In the genomic region with DNA sequence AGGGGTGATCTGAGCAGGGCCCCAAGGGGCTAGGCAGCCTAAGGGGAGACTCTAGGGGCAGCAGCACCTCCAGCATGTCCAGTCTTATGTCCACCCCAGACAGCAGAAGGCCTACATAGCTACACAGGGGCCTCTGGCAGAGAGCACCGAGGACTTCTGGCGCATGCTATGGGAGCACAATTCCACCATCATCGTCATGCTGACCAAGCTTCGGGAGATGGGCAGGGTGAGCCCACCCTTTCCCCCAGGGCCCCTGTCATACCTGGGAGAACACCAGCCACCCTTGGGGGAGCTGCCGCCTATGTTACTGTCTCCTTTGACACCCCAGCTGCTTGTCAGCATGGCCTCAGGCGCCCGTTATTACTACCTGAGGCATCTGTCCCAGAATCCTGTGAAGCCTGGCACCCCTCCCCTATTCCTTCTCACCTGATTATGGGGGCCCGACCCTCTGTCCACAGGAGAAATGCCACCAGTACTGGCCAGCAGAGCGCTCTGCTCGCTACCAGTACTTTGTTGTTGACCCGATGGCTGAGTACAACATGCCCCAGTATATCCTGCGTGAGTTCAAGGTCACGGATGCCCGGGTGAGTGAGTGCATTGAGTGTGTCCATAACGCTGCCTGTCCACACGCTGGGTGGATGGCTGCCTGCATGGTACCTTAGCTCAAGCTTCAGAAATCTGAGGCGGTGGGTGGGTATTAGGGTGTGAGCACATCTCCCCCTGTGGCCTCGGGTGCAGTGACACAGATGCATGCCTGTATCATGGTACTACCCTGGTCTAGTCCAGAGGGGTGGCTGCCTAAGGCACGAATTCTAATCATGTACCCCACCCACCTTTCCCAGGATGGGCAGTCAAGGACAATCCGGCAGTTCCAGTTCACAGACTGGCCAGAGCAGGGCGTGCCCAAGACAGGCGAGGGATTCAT, we compare ENCODE assay signal across 26 cellular contexts. TPM values are rescaled to one million over a fixed set of nuclear protein-coding genes. Genes with fewer than 3 reads are reported as not detected.
DNase-seq lines count a peak whose midpoint lies in the region; ATAC-seq, FAIRE-seq and TF ChIP-seq lines count a peak whose summit lies in the region.
"Had no signal": no experiment of that assay in that cellular context is flagged by ENCODE, and none has a peak within 500 bp of the region (broad histone marks: within the 10 kb centered on the region; RNA-seq: fewer than 3 reads in every experiment).

No MANE protein-coding gene starts in this region.

- H3K9me1 ChIP-seq in K562 (ENCODE audit: control insufficient read depth, insufficient read depth, low read length): no peaks in the 10 kb centered on the region

- H3K27ac ChIP-seq in K562 (ENCODE audit: extremely low read depth, low read depth, low read length) (no peak overlapping the region), upper lobe of right lung (no peak overlapping the region), SK-N-SH (ENCODE audit: low read depth in 2 of 2, low read length in 1 of 2) (no peak overlapping the region)
- H3K27ac ChIP-seq: BLaER1 treated with 17β-estradiol and CSF1 and Interleukin-3, amounts not matched to agents 10 nM and 100 nM had no signal

- peaks cover 0 to 16% of the 10 kb centered on the region in 2 experiments; a peak in 3 of 5 replicates for H3K4me1 ChIP-seq in K562 (replicated peaks in 1 of 2; ENCODE audit: control insufficient read depth in 2 of 2, insufficient read depth in 2 of 2, low read length in 2 of 2)
- H3K4me1 ChIP-seq in mucosa of descending colon (ENCODE audit: low read depth): no peaks in the 10 kb centered on the region
- no peaks in the 10 kb centered on the region for H3K4me1 ChIP-seq in upper lobe of right lung
- peaks cover 0 to 8% of the 10 kb centered on the region in 2 experiments; a peak in 1 of 4 replicates for H3K4me1 ChIP-seq in SK-N-SH (ENCODE audit: control insufficient read depth in 1 of 2, insufficient read depth in 2 of 2, low read depth in 1 of 2, low read length in 1 of 2)
- H3K4me1 ChIP-seq: HAP-1 had no signal

- TF ChIP-seq CTCF in K562 (IDR thresholded peaks at IDR 0.05 in 2 of 3, conservative IDR thresholded peaks at IDR 0.05 in 1 of 3; ENCODE audit: insufficient read depth in 2 of 3, low read depth in 1 of 3, low read length in 3 of 3): no peak
- no peak for TF ChIP-seq CTCF in mucosa of descending colon (IDR thresholded peaks at IDR 0.05)
- no peak for TF ChIP-seq CTCF in upper lobe of right lung (IDR thresholded peaks at IDR 0.05)
- TF ChIP-seq CTCF in SK-N-SH (IDR thresholded peaks at IDR 0.05): no peak

- CTCF ChIA-PET in K562 (lab: Yijun Ruan, JAX; ENCODE audit: low intra/inter-chr PET ratio): no interaction called here
- CTCF ChIA-PET in activated CD4-positive, alpha-beta T cell treated with anti-CD3 and anti-CD28 coated beads, Interleukin-2, amount 10 ng/mL, durations not matched to agents 7 days and 5 days (lab: Charles Lee): interaction anchor here (0.9 kb wide), 1 partner anchor 9 kb away, joined by 3 read pairs; no protein-coding TSS in a partner anchor
- CTCF ChIA-PET in SK-N-SH (lab: Yijun Ruan, JAX): no interaction called here

- TF ChIP-seq RAD21 in K562 (CRISPR knock-in tag; conservative IDR thresholded peaks at IDR 0.05 in 1 of 2, IDR thresholded peaks at IDR 0.05 in 1 of 2) (no peak), SK-N-SH (IDR thresholded peaks at IDR 0.05; ENCODE audit: low read length) (no peak)

- POLR2A ChIA-PET in K562 (lab: Yijun Ruan, JAX): interaction anchor here (0.5 to 0.8 kb wide), 4 partner anchors 32 to 74 kb away, joined by 3 to 4 read pairs (median 4); no protein-coding TSS in a partner anchor
- POLR2A ChIA-PET in activated CD4-positive, alpha-beta T cell treated with anti-CD3 and anti-CD28 coated beads, Interleukin-2, amount 10 ng/mL, durations not matched to agents 7 days and 5 days (lab: Charles Lee): no interaction called here
- POLR2A ChIA-PET in SK-N-SH (lab: Yijun Ruan, JAX): no interaction called here

- H4K20me1 ChIP-seq in K562 (replicated peaks; ENCODE audit: control insufficient read depth, insufficient read depth, low read length) (peaks cover 13% of the 10 kb centered on the region), SK-N-SH (ENCODE audit: insufficient read depth) (no peaks in the 10 kb centered on the region)
- H4K20me1 ChIP-seq: BLaER1 treated with 17β-estradiol and CSF1 and Interleukin-3, amounts not matched to agents 10 nM and 100 nM had no signal

- H3F3A ChIP-seq in SK-N-SH (replicated peaks; ENCODE audit: insufficient read depth): no peaks in the 10 kb centered on the region

- ATAC-seq in K562 (no peak), mucosa of descending colon (no peak), upper lobe of right lung (no peak)
- ATAC-seq: GM23338, PC-3 had no signal

- H3K27me3 ChIP-seq in K562 (ENCODE audit: control insufficient read depth in 2 of 2, insufficient read depth in 2 of 2, low read length in 2 of 2) (peaks cover 61 to 100% of the 10 kb centered on the region in 2 experiments), upper lobe of right lung (no peaks in the 10 kb centered on the region), SK-N-SH (ENCODE audit: insufficient read depth) (no peaks in the 10 kb centered on the region)
- H3K27me3 ChIP-seq: BLaER1 treated with 17β-estradiol and CSF1 and Interleukin-3, amounts not matched to agents 10 nM and 100 nM; MG63 had no signal

- H3K79me2 ChIP-seq in K562 (ENCODE audit: control insufficient read depth, insufficient read depth, low read length) (no peaks in the 10 kb centered on the region), SK-N-SH (ENCODE audit: insufficient read depth) (no peaks in the 10 kb centered on the region)

- WGBS in K562 (ENCODE audit: insufficient coverage, low coverage, missing lambda C conversion rate): 9% methylated on average over 22 of the region's 22 CpGs
- 91% methylated on average over 11 of the region's 22 CpGs for whole genome bisulfite sequencing in SK-N-SH (ENCODE audit: low lambda C conversion rate)

- H2AFZ ChIP-seq in K562 (ENCODE audit: low read depth, low read length) (no peak overlapping the region), SK-N-SH (ENCODE audit: low read depth) (no peak overlapping the region)
- H2AFZ ChIP-seq: GM23338 had no signal

- H3K9me2 ChIP-seq in SK-N-SH: no peaks in the 10 kb centered on the region

- intact Hi-C loops in K562 (cut with micrococcal nuclease): no loop called here
- intact Hi-C loops in mucosa of descending colon (cut with DNase I, micrococcal nuclease): no loop called here
- intact Hi-C loops in upper lobe of right lung (cut with DNase I): no loop called here

- no peaks in the 10 kb centered on the region for H3K36me3 Mint-ChIP-seq in activated CD4-positive, alpha-beta T cell treated with anti-CD3 and anti-CD28 coated beads, Interleukin-2, amount 10 ng/mL, durations not matched to agents 7 days and 5 days (ENCODE audit: low read depth)
- H3K36me3 Mint-ChIP-seq: CD4-positive, alpha-beta memory T cell had no signal

- no peak overlapping the region for H3K27ac Mint-ChIP-seq in activated CD4-positive, alpha-beta T cell treated with anti-CD3 and anti-CD28 coated beads, Interleukin-2, amount 10 ng/mL, durations not matched to agents 7 days and 5 days
- H3K27ac Mint-ChIP-seq: CD4-positive, alpha-beta memory T cell; GM23338; HFFc6 had no signal

- H3K4me3 ChIP-seq in K562: no peak overlapping the region
- no peak overlapping the region for H3K4me3 ChIP-seq in mucosa of descending colon
- no peak overlapping the region for H3K4me3 ChIP-seq in upper lobe of right lung
- no peak overlapping the region for H3K4me3 ChIP-seq in SK-N-SH (ENCODE audit: low read depth in 2 of 2, low read length in 1 of 2)
- H3K4me3 ChIP-seq: BLaER1 treated with 17β-estradiol and CSF1 and Interleukin-3, amounts not matched to agents 10 nM and 100 nM; GM23338; HAP-1; MG63 had no signal

- in situ Hi-C loops in K562 (cut with MboI): no loop called here

- H3K4me3 Mint-ChIP-seq in activated CD4-positive, alpha-beta T cell treated with anti-CD3 and anti-CD28 coated beads, Interleukin-2, amount 10 ng/mL, durations not matched to agents 7 days and 5 days: no peak overlapping the region
- H3K4me3 Mint-ChIP-seq: CD4-positive, alpha-beta memory T cell; GM23338; HFFc6 had no signal

- H3K9me3 Mint-ChIP-seq in activated CD4-positive, alpha-beta T cell treated with anti-CD3 and anti-CD28 coated beads, Interleukin-2, amount 10 ng/mL, durations not matched to agents 7 days and 5 days: no peaks in the 10 kb centered on the region
- H3K9me3 Mint-ChIP-seq: GM23338, HFFc6 had no signal

- no peaks in the 10 kb centered on the region for H3K36me3 ChIP-seq in K562 (ENCODE audit: control insufficient read depth, insufficient read depth, low read length)
- H3K36me3 ChIP-seq in mucosa of descending colon (ENCODE audit: low read depth): peaks cover 14% of the 10 kb centered on the region
- H3K36me3 ChIP-seq in upper lobe of right lung: no peaks in the 10 kb centered on the region
- H3K36me3 ChIP-seq in SK-N-SH (replicated peaks in 1 of 2; ENCODE audit: control insufficient read depth in 1 of 2, insufficient read depth in 2 of 2, low read length in 1 of 2): peaks cover 3 to 37% of the 10 kb centered on the region in 2 experiments
- H3K36me3 ChIP-seq: MG63 had no signal

- no peak overlapping the region for H3K4me2 ChIP-seq in K562 (ENCODE audit: insufficient read depth, low read length)
- H3K4me2 ChIP-seq in SK-N-SH: no peak overlapping the region
- H3K4me2 ChIP-seq: BLaER1 treated with 17β-estradiol and CSF1 and Interleukin-3, amounts not matched to agents 10 nM and 100 nM; GM23338 had no signal

- H3K9me3 ChIP-seq in K562 (replicated peaks; ENCODE audit: control insufficient read depth, insufficient read depth, low read depth, low read length) (no peaks in the 10 kb centered on the region), mucosa of descending colon (no peaks in the 10 kb centered on the region), upper lobe of right lung (no peaks in the 10 kb centered on the region), SK-N-SH (no peaks in the 10 kb centered on the region)
- H3K9me3 ChIP-seq: BLaER1 treated with 17β-estradiol and CSF1 and Interleukin-3, amounts not matched to agents 10 nM and 100 nM; HAP-1; MG63 had no signal

- no peaks in the 10 kb centered on the region for H3K4me1 Mint-ChIP-seq in activated CD4-positive, alpha-beta T cell treated with anti-CD3 and anti-CD28 coated beads, Interleukin-2, amount 10 ng/mL, durations not matched to agents 7 days and 5 days
- H3K4me1 Mint-ChIP-seq: CD4-positive, alpha-beta memory T cell; GM23338 had no signal

- TF ChIP-seq EP300 in K562 (IDR thresholded peaks at IDR 0.05; ENCODE audit: low read length) (no peak), SK-N-SH (IDR thresholded peaks at IDR 0.05; ENCODE audit: borderline replicate concordance in 1 of 2, low read depth in 1 of 2, low read length in 1 of 2) (no peak)

- DNase-seq in 8988T (peak; percentile 13), K562 (ENCODE audit: extremely low read depth in 1 of 4, low spot score in 3 of 4) (no peak), mucosa of descending colon (peak in 2 of 3 donors; percentile 7 to 38), upper lobe of right lung (peak; percentile 53), SK-N-SH (no peak), NCI-H2171 treated with DMSO at 0.1 percent for 48 hours (lab: John Stamatoyannopoulos, UW) (no peak)
- DNase-seq in activated CD4-positive, alpha-beta T cell treated with anti-CD3 and anti-CD28 coated beads, Interleukin-2, amount 10 ng/mL, durations not matched to agents 7 days and 5 days: no peak
- DNase-seq: CD4-positive, alpha-beta memory T cell; COR-L47; DMS53; HFFc6; KG1; MG63; NCI-H1105 treated with DMSO at 0.1 percent for 48 hours; NCI-H2029; NCI-H446 treated with DMSO at 0.1 percent for 48 hours; NCI-H526; NCI-H82; NK-92 treated with Interleukin-12 subunit alpha and Interleukin-12 subunit beta, amount 100 ng/mL, for 24 hours; PC-3; SHP77 had no signal

- no peak for TF ChIP-seq POLR2A in K562 (conservative IDR thresholded peaks at IDR 0.05)

- H3K9ac ChIP-seq in K562 (ENCODE audit: insufficient read depth in 1 of 2, low read depth in 2 of 2, low read length in 2 of 2): no peak overlapping the region
- no peak overlapping the region for H3K9ac ChIP-seq in SK-N-SH
- H3K9ac ChIP-seq: BLaER1 treated with 17β-estradiol and CSF1 and Interleukin-3, amounts not matched to agents 10 nM and 100 nM had no signal

- no TSS peak for BruUV-seq in K562 (replicated peaks; lab: Mats Ljungman, UMichigan)

- no peak for FAIRE-seq in K562 (lab: Jason Lieb, UNC)
- FAIRE-seq: A204.1, GM18507 had no signal

- H3K27me3 Mint-ChIP-seq in activated CD4-positive, alpha-beta T cell treated with anti-CD3 and anti-CD28 coated beads, Interleukin-2, amount 10 ng/mL, durations not matched to agents 7 days and 5 days: no peaks in the 10 kb centered on the region
- H3K27me3 Mint-ChIP-seq: CD4-positive, alpha-beta memory T cell had no signal

RNA-seq across cellular contexts. Expression of a gene that starts 29.7 kb away (rescaled TPM):
- 118 and 126 TPM in 2 replicates for total RNA-seq in K562 (2011; cell fraction: chromatin; rRNA removed; ENCODE audit: low replicate concordance)
- total RNA-seq in K562 (2011; cell fraction: nucleolus; rRNA removed): 43.2 and 43.6 TPM in 2 replicates
- total RNA-seq in K562 (2011; cell fraction: nucleoplasm; rRNA removed): 47.6 and 48.7 TPM in 2 replicates
- 15.6 and 16.0 TPM in 2 replicates for total RNA-seq in K562 (2014; rRNA removed)
- total RNA-seq in K562 (2014; rRNA removed; fragmentation: Illumina TruSeq; extraction: Trizol): 17.6 and 21.2 TPM in 2 replicates
- 13.1 and 14.3 TPM in 2 replicates for total RNA-seq in K562 (2015; rRNA removed; fragmentation: Illumina TruSeq; extraction: Trizol)
- total RNA-seq in K562 (2021): 27.3 and 33.6 TPM in 2 replicates
- polyA plus RNA-seq in K562 (2011; rRNA removed): 12.5 and 20.8 TPM in 2 replicates
- 5.4 and 12.3 TPM in 2 replicates for polyA plus RNA-seq in K562 (2011; cell fraction: cytosol; rRNA removed)
- polyA plus RNA-seq in K562 (2011; cell fraction: nucleus; rRNA removed): 18.6 and 24.1 TPM in 2 replicates
- 17.2 and 34.3 TPM in 2 replicates for polyA plus RNA-seq in K562 (2012)
- 24.9 and 26.4 TPM in 2 replicates for polyA plus RNA-seq in K562 (2014; fragmentation: Illumina TruSeq; extraction: Trizol)
- polyA plus RNA-seq in K562 (2014; fragmentation: Nextera tagmentation; extraction: Ambion mirVana): 10 to 100 TPM in 1 of 2 experiments, 1 to 10 TPM in 1; 3.6 to 12.1 TPM
- polyA plus RNA-seq in K562 (2014; rRNA removed): 13.5 and 14.2 TPM in 2 replicates
- polyA minus RNA-seq in K562 (2011; rRNA and poly(A)+ RNA removed): 26.9 and 40.0 TPM in 2 replicates
- polyA minus RNA-seq in K562 (2011; cell fraction: cytosol; rRNA and poly(A)+ RNA removed): 11.4 and 12.3 TPM in 2 replicates
- polyA minus RNA-seq in K562 (2011; cell fraction: nucleus; rRNA and poly(A)+ RNA removed): 8.6 and 19.7 TPM in 2 replicates
- total RNA-seq in mucosa of descending colon: 10 to 100 TPM; 48.0 to 70.8 (median 54.9) TPM
- total RNA-seq in upper lobe of right lung: 40.4 TPM
- total RNA-seq in activated CD4-positive, alpha-beta T cell treated with anti-CD3 and anti-CD28 coated beads, Interleukin-2, amount 10 ng/mL, durations not matched to agents 7 days and 5 days: 10 to 100 TPM; 38.6 to 41.9 TPM
- polyA plus RNA-seq in SK-N-SH (2012; rRNA removed): 21.4 and 27.7 TPM in 2 replicates
- 22.2 and 23.4 TPM in 2 replicates for polyA plus RNA-seq in SK-N-SH (2012; cell fraction: cytosol; rRNA removed)
- 23.2 and 33.8 TPM in 2 replicates for polyA plus RNA-seq in SK-N-SH (2012; cell fraction: nucleus; rRNA removed)

Comparison
In these comparisons a context has a peak if more than half of its experiments do, and no peak if none do; other contexts are left out.
1. DNase-seq: peak in 8988T (single experiment), mucosa of descending colon (2 of 3) and upper lobe of right lung (single experiment); none in K562 (0 of 4), activated CD4-positive, alpha-beta T cell treated with anti-CD3 and anti-CD28 coated beads, Interleukin-2, amount 10 ng/mL, durations not matched to agents 7 days and 5 days (single experiment), SK-N-SH (single experiment) and NCI-H2171 treated with DMSO at 0.1 percent for 48 hours (single experiment).